ENCODE assay signal across 8 cellular contexts in genomic region chr1:21175670-21176581, GRCh38. TPM values are rescaled to one million over a fixed set of nuclear protein-coding genes. Genes with fewer than 3 reads are reported as not detected.
A peak's percentile ranks its signal among the peaks of the same experiment; 100 is the strongest.
DNase-seq lines count a peak whose midpoint lies in the region; ATAC-seq and TF ChIP-seq lines count a peak whose summit lies in the region.

No MANE protein-coding gene starts in this region.

- peak overlapping the region; percentile 95 for H3K4me3 ChIP-seq in fibroblast of pulmonary artery (replicated peaks; ENCODE audit: low read depth, low read length)
- H3K4me3 ChIP-seq in neural progenitor cell = peak overlapping the region; percentile 100
- H3K4me3 ChIP-seq in urinary bladder (ENCODE audit: low read depth, low read length) = peak overlapping the region; percentile 92

- in situ Hi-C loops in G401 (cut with HindIII; ENCODE audit: low sequenced_read_pairs) = no loop called here

- H3K27ac ChIP-seq in neural progenitor cell (no peak overlapping the region), urinary bladder (ENCODE audit: low read depth) (peak overlapping the region; percentile 70)

- DNase-seq in G401 (ENCODE audit: low spot score) (peak; percentile 61), NCI-H345 treated with DMSO at 0.1 percent for 48 hours (lab: John Stamatoyannopoulos, UW; ENCODE audit: unreplicated experiment) (peak; percentile 9), fibroblast of pulmonary artery (ENCODE audit: low read depth) (no peak), neural progenitor cell (ENCODE audit: low spot score) (peak; percentile 69)
- peak; percentile 53 to 60 for DNase-seq in activated T-cell treated with anti-CD3 and anti-CD28 coated beads, Interleukin-2, amount 50 U/mL, for 72 hours

- peak overlapping the region; percentile 86 for H3K9ac ChIP-seq in neural progenitor cell

- H3F3A ChIP-seq in neural progenitor cell (ENCODE audit: low read depth) = peaks cover 28% of the 10 kb centered on the region

- H3K79me2 ChIP-seq in neural progenitor cell (ENCODE audit: low read depth) = peaks cover 53% of the 10 kb centered on the region

- no peak overlapping the region for H2AFZ ChIP-seq in neural progenitor cell (replicated peaks)

- TF ChIP-seq CTCF in fibroblast of pulmonary artery (IDR thresholded peaks at IDR 0.05; ENCODE audit: low read length, missing control alignments) (no peak), neural progenitor cell (IDR thresholded peaks at IDR 0.05) (peak; percentile 4)

- no peaks in the 10 kb centered on the region for H3K9me3 ChIP-seq in neural progenitor cell (ENCODE audit: low read depth)

- H3K9me3 Mint-ChIP-seq in activated T-cell treated with anti-CD3 and anti-CD28 coated beads, Interleukin-2, amount 50 U/mL, for 72 hours = no peaks in the 10 kb centered on the region
- H3K9me3 Mint-ChIP-seq in neural progenitor cell = no peaks in the 10 kb centered on the region

- H4K20me1 ChIP-seq in neural progenitor cell (ENCODE audit: low read depth) = peaks cover 50% of the 10 kb centered on the region

- H3K36me3 Mint-ChIP-seq in activated T-cell treated with anti-CD3 and anti-CD28 coated beads, Interleukin-2, amount 50 U/mL, for 72 hours (ENCODE audit: insufficient read depth in 2 of 2) = peaks cover 6 to 12% of the 10 kb centered on the region in 2 donors
- peaks cover 14% of the 10 kb centered on the region for H3K36me3 Mint-ChIP-seq in neural progenitor cell

- H3K4me3 Mint-ChIP-seq in activated T-cell treated with anti-CD3 and anti-CD28 coated beads, Interleukin-2, amount 50 U/mL, for 72 hours = peak overlapping the region; percentile 92 to 93
- peak overlapping the region; percentile 96 for H3K4me3 Mint-ChIP-seq in neural progenitor cell

- ATAC-seq in HG02571 (IDR thresholded peaks at IDR 0.05; ENCODE audit: unreplicated experiment) = peak; percentile 13
- ATAC-seq in activated T-cell treated with anti-CD3 and anti-CD28 coated beads, Interleukin-2, amount 50 U/mL, for 72 hours (replicated peaks in 1 of 2) = peak; percentile 7 to 8
- ATAC-seq in HG02610 (IDR thresholded peaks at IDR 0.05; ENCODE audit: unreplicated experiment) = no peak

- no peaks in the 10 kb centered on the region for H3K27me3 Mint-ChIP-seq in activated T-cell treated with anti-CD3 and anti-CD28 coated beads, Interleukin-2, amount 50 U/mL, for 72 hours (ENCODE audit: low read depth)
- peaks cover 14% of the 10 kb centered on the region for H3K27me3 Mint-ChIP-seq in neural progenitor cell (ENCODE audit: insufficient read depth, low read depth)

- peaks cover 4% of the 10 kb centered on the region for H3K36me3 ChIP-seq in neural progenitor cell
- no peaks in the 10 kb centered on the region for H3K36me3 ChIP-seq in urinary bladder (ENCODE audit: insufficient read depth)

- no peaks in the 10 kb centered on the region for H3K27me3 ChIP-seq in neural progenitor cell

- H3K4me1 Mint-ChIP-seq in activated T-cell treated with anti-CD3 and anti-CD28 coated beads, Interleukin-2, amount 50 U/mL, for 72 hours (ENCODE audit: low read depth) = peaks cover 22% of the 10 kb centered on the region
- peaks cover 31% of the 10 kb centered on the region for H3K4me1 Mint-ChIP-seq in neural progenitor cell

- peak overlapping the region; percentile 92 for H3K4me2 ChIP-seq in neural progenitor cell

- peaks cover 19% of the 10 kb centered on the region for H3K4me1 ChIP-seq in neural progenitor cell
- H3K4me1 ChIP-seq in urinary bladder (ENCODE audit: insufficient read depth) = no peaks in the 10 kb centered on the region

- under 1% methylated on average over 63 of the region's 69 CpGs for WGBS in urinary bladder

- peak overlapping the region; percentile 98 for H3K27ac Mint-ChIP-seq in activated T-cell treated with anti-CD3 and anti-CD28 coated beads, Interleukin-2, amount 50 U/mL, for 72 hours
- H3K27ac Mint-ChIP-seq in neural progenitor cell = peak overlapping the region; percentile 21

RNA-seq across cellular contexts. Expression of gene EIF4G3, which starts 0.8 kb away (rescaled TPM):
- 20.2 and 30.9 TPM in 2 replicates for total RNA-seq in G401 (2014; rRNA removed; shearing (Covaris generic))
- total RNA-seq in activated T-cell treated with anti-CD3 and anti-CD28 coated beads, Interleukin-2, amount 50 U/mL, for 72 hours = 10 to 100 TPM; 33.3 to 36.3 TPM
- total RNA-seq in neural progenitor cell (ENCODE audit: low replicate concordance) = 67.0 and 73.4 TPM in 2 replicates
- total RNA-seq in urinary bladder = 65.7 TPM
- polyA plus RNA-seq in urinary bladder = 25.6 TPM
